Comparison of ENCODE assay signal across 17 cellular contexts in the genomic region with DNA sequence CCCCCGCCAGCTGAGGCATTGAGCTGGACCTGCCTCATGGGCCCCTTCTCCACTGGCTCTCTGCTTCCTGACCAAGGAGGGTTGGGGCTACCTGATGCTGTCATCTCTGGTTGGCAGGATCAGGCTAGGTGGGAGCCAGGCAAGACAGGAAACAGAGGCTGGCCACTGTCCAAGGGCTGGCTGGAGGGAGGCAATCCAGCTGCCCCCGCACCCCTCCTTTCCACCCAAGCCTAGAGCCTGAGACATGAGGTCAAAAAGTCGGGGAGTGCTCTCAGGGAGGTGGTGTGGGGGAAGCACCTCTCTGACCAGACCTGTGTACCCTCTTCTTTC. TPM values are rescaled to one million over a fixed set of nuclear protein-coding genes. Genes with fewer than 3 reads are reported as not detected.
A peak's percentile ranks its signal among the peaks of the same experiment; 100 is the strongest.
DNase-seq lines count a peak whose midpoint lies in the region; ATAC-seq, FAIRE-seq and TF ChIP-seq lines count a peak whose summit lies in the region.
"Had no signal": no experiment of that assay in that cellular context is flagged by ENCODE, and none has a peak within 500 bp of the region (broad histone marks: within the 10 kb centered on the region; RNA-seq: fewer than 3 reads in every experiment).

No MANE protein-coding gene starts in this region.

- TF ChIP-seq POLR2A in K562 (conservative IDR thresholded peaks at IDR 0.05) (no peak), spleen (IDR thresholded peaks at IDR 0.05) (no peak)

- CTCF ChIA-PET in K562 (lab: Yijun Ruan, JAX; ENCODE audit: low intra/inter-chr PET ratio), result no interaction called here

- BruUV-seq in K562 (replicated peaks; lab: Mats Ljungman, UMichigan), result no TSS peak

- H3K9me3 Mint-ChIP-seq in type B pancreatic cell, result no peaks in the 10 kb centered on the region

- H3K4me1 ChIP-seq in K562 (replicated peaks in 1 of 2; ENCODE audit: control insufficient read depth in 2 of 2, insufficient read depth in 2 of 2, low read length in 2 of 2) (peaks cover 2 to 26% of the 10 kb centered on the region in 2 experiments; a peak in 4 of 5 replicates), kidney (ENCODE audit: control insufficient read depth in 1 of 2, insufficient read depth in 1 of 2, low read depth in 1 of 2, low read length in 2 of 2) (peaks cover 4% of the 10 kb centered on the region in 2 donors), spleen (peaks cover 0 to 69% (median 13%) of the 10 kb centered on the region in 6 donors)

- no peak overlapping the region for H3K4me2 ChIP-seq in K562 (ENCODE audit: insufficient read depth, low read length)

- H3K36me3 Mint-ChIP-seq in type B pancreatic cell, result peaks cover 10% of the 10 kb centered on the region

- H3K27ac Mint-ChIP-seq in type B pancreatic cell, result no peak overlapping the region

- peaks cover 5% of the 10 kb centered on the region for H3K27me3 Mint-ChIP-seq in type B pancreatic cell

- no peak overlapping the region for H2AFZ ChIP-seq in K562 (ENCODE audit: low read depth, low read length)
- H2AFZ ChIP-seq: GM23248 had no signal

- H3K36me3 ChIP-seq in K562 (ENCODE audit: control insufficient read depth, insufficient read depth, low read length) (no peaks in the 10 kb centered on the region), kidney (ENCODE audit: control insufficient read depth in 1 of 2, insufficient read depth in 2 of 2, low read length in 2 of 2) (no peaks in the 10 kb centered on the region), spleen (no peaks in the 10 kb centered on the region)
- H3K36me3 ChIP-seq: BLaER1 treated with 17β-estradiol and CSF1 and Interleukin-3, amounts not matched to agents 10 nM and 100 nM had no signal

- H3K27ac ChIP-seq in K562 (ENCODE audit: extremely low read depth, low read depth, low read length) (no peak overlapping the region), kidney (ENCODE audit: low read depth in 2 of 2, low read length in 2 of 2) (no peak overlapping the region), spleen (peak overlapping the region in 2 of 8 donors; percentile 13 to 27)
- H3K27ac ChIP-seq: BLaER1 treated with 17β-estradiol and CSF1 and Interleukin-3, amounts not matched to agents 10 nM and 100 nM; GM23248 had no signal

- no peaks in the 10 kb centered on the region for H3K9me1 ChIP-seq in K562 (ENCODE audit: control insufficient read depth, insufficient read depth, low read length)

- no peak overlapping the region for H3K4me3 Mint-ChIP-seq in type B pancreatic cell

- H3K4me3 ChIP-seq in K562 (no peak overlapping the region), kidney (ENCODE audit: low read length in 2 of 2) (no peak overlapping the region), spleen (no peak overlapping the region)
- H3K4me3 ChIP-seq: BLaER1 treated with 17β-estradiol and CSF1 and Interleukin-3, amounts not matched to agents 10 nM and 100 nM; GM23248 had no signal

- TF ChIP-seq CTCF in K562 (IDR thresholded peaks at IDR 0.05 in 2 of 3, conservative IDR thresholded peaks at IDR 0.05 in 1 of 3; ENCODE audit: insufficient read depth in 2 of 3, low read depth in 1 of 3, low read length in 3 of 3), result no peak
- TF ChIP-seq CTCF in kidney (IDR thresholded peaks at IDR 0.05; ENCODE audit: borderline replicate concordance, extremely low read depth, insufficient read depth), result no peak
- no peak for TF ChIP-seq CTCF in spleen (IDR thresholded peaks at IDR 0.05 in 8 of 11, conservative IDR thresholded peaks at IDR 0.05 in 3 of 11)
- no peak for TF ChIP-seq CTCF in type B pancreatic cell (conservative IDR thresholded peaks at IDR 0.05)

- POLR2A ChIA-PET in K562 (lab: Yijun Ruan, JAX), result interaction anchor here (0.6 to 1.1 kb wide), 5 partner anchors 13 to 597 kb away, joined by 3 to 5 read pairs (median 3); no protein-coding TSS in a partner anchor

- H3K9me3 ChIP-seq in K562 (replicated peaks; ENCODE audit: control insufficient read depth, insufficient read depth, low read depth, low read length) (no peaks in the 10 kb centered on the region), kidney (ENCODE audit: control insufficient read depth in 1 of 2, low read length in 2 of 2) (no peaks in the 10 kb centered on the region), spleen (no peaks in the 10 kb centered on the region)
- H3K9me3 ChIP-seq: BLaER1 treated with 17β-estradiol and CSF1 and Interleukin-3, amounts not matched to agents 10 nM and 100 nM had no signal

- H3K27me3 ChIP-seq in K562 (ENCODE audit: control insufficient read depth in 2 of 2, insufficient read depth in 2 of 2, low read length in 2 of 2), result peaks cover 7 to 65% of the 10 kb centered on the region in 2 experiments; a peak in 4 of 5 replicates
- peaks cover 0 to 81% (median 25%) of the 10 kb centered on the region in 7 donors for H3K27me3 ChIP-seq in spleen (replicated peaks in 1 of 7)

- no peaks in the 10 kb centered on the region for H3K79me2 ChIP-seq in K562 (ENCODE audit: control insufficient read depth, insufficient read depth, low read length)

- no peak for ATAC-seq in left cardiac atrium
- no peak for ATAC-seq in Right ventricle myocardium inferior
- ATAC-seq in K562, result no peak
- ATAC-seq in HG02588 (IDR thresholded peaks at IDR 0.05; ENCODE audit: unreplicated experiment), result no peak
- no peak for ATAC-seq in GM21619 (IDR thresholded peaks at IDR 0.05; ENCODE audit: unreplicated experiment)

- peaks cover 6% of the 10 kb centered on the region; the same call in 1 of the 2 replicates for H4K20me1 ChIP-seq in K562 (replicated peaks; ENCODE audit: control insufficient read depth, insufficient read depth, low read length)

- WGBS in K562 (ENCODE audit: insufficient coverage, low coverage, missing lambda C conversion rate), result 0% methylated on average over 3 of the region's 3 CpGs
- WGBS in spleen, 5 donors, result 63 to 91% (median 72%) methylated on average over 2 to 3 of the region's 3 CpGs

- TF ChIP-seq EP300 in K562 (IDR thresholded peaks at IDR 0.05; ENCODE audit: low read length), result no peak

- peak overlapping the region in 1 of 2 experiments; percentile 35; a peak in 1 of 4 replicates for H3K9ac ChIP-seq in K562 (ENCODE audit: insufficient read depth in 1 of 2, low read depth in 2 of 2, low read length in 2 of 2)
- H3K9ac ChIP-seq in kidney (ENCODE audit: low read length in 2 of 2), result no peak overlapping the region
- H3K9ac ChIP-seq: BLaER1 treated with 17β-estradiol and CSF1 and Interleukin-3, amounts not matched to agents 10 nM and 100 nM; GM23248 had no signal

- in situ Hi-C loops in K562 (cut with MboI), result no loop called here

- no peak for TF ChIP-seq RAD21 in K562 (CRISPR knock-in tag; conservative IDR thresholded peaks at IDR 0.05 in 1 of 2, IDR thresholded peaks at IDR 0.05 in 1 of 2)

- intact Hi-C loops in left cardiac atrium (cut with DNase I) (no loop called here), Right ventricle myocardium inferior (cut with DNase I) (no loop called here), K562 (cut with micrococcal nuclease) (no loop called here), kidney (cut with DNase I) (no loop called here), spleen (cut with DNase I; ENCODE audit: low total_unique reads) (no loop called here)

- FAIRE-seq in K562 (lab: Jason Lieb, UNC) (no peak), kidney (lab: Jason Lieb, UNC) (no peak)
- FAIRE-seq: A204.1, RCC 7860 had no signal

- H3K4me1 Mint-ChIP-seq in type B pancreatic cell (ENCODE audit: unreplicated experiment), result peaks cover 33% of the 10 kb centered on the region

- DNase-seq in left cardiac atrium, result peak; percentile 26
- no peak for DNase-seq in Right ventricle myocardium inferior (ENCODE audit: missing footprints)
- no peak for DNase-seq in K562 (ENCODE audit: extremely low read depth in 1 of 4, low spot score in 3 of 4)
- DNase-seq in kidney, result peak; percentile 59
- DNase-seq in spleen, result no peak
- DNase-seq in type B pancreatic cell (ENCODE audit: extremely low spot score, unreplicated experiment), result no peak
- DNase-seq: DMS79 treated with DMSO at 0.1 percent for 48 hours, GM23248, NCI-H1417 treated with DMSO at 0.1 percent for 48 hours, NCI-H2029, NCI-H510A, SIG-M5 had no signal

TF ChIP-seq in K562, 482 proteins besides CTCF, POLR2A, EP300 and RAD21:
- TF ChIP-seq SIX5 (IDR thresholded peaks at IDR 0.05; ENCODE audit: borderline replicate concordance in 1 of 2, insufficient read depth in 1 of 2, low read depth in 1 of 2, low read length in 2 of 2) (no peak), NFIC (IDR thresholded peaks at IDR 0.05) (peak; percentile 14; the same call in 1 of the 2 replicates)

RNA-seq across cellular contexts. Expression of gene NGFR, which starts 14.5 kb away (rescaled TPM):
- total RNA-seq in left cardiac atrium (10 to 100 TPM; 13.7 to 31.1 TPM), Right ventricle myocardium inferior (10.0 TPM), K562 (2014; rRNA removed) (0.08 and 0.23 TPM in 2 replicates), K562 (2014; rRNA removed; fragmentation: Illumina TruSeq; extraction: Trizol) (not detected in 2 replicates), K562 (2015; rRNA removed; fragmentation: Illumina TruSeq; extraction: Trizol) (not detected in 2 replicates), K562 (2021) (0.09 and 0.11 TPM in 2 replicates), kidney (13.2 TPM), spleen (10 to 100 TPM in 6 of 7 donors, 1 to 10 TPM in 1; 6.6 to 36.8 (median 15.6) TPM), type B pancreatic cell (ENCODE audit: low replicate concordance) (2.1 and 41.3 TPM in 2 replicates)
- 0.53 TPM in 1 of 2 replicates, not detected in the other for total RNA-seq in K562 (2011; cell fraction: chromatin; rRNA removed; ENCODE audit: low replicate concordance)
- total RNA-seq in K562 (2011; cell fraction: nucleolus; rRNA removed), result 0.53 and 0.67 TPM in 2 replicates
- total RNA-seq in K562 (2011; cell fraction: nucleoplasm; rRNA removed), result 0.29 and 0.46 TPM in 2 replicates
- polyA plus RNA-seq in K562 (2011; rRNA removed) (0.13 and 0.14 TPM in 2 replicates), K562 (2014; fragmentation: Illumina TruSeq; extraction: Trizol) (0.04 and 0.07 TPM in 2 replicates), K562 (2014; fragmentation: Nextera tagmentation; extraction: Ambion mirVana) (not detected), K562 (2014; rRNA removed) (0.11 and 0.20 TPM in 2 replicates), kidney (ENCODE audit: insufficient read depth, low read depth, low replicate concordance) (9.4 TPM), spleen (10 to 100 TPM in 1 of 3 donors, 1 to 10 TPM in 2; 4.1 to 12.2 (median 5.5) TPM)
- polyA plus RNA-seq in K562 (2011; cell fraction: cytosol; rRNA removed), result 0.16 and 0.18 TPM in 2 replicates
- 0.06 and 0.11 TPM in 2 replicates for polyA plus RNA-seq in K562 (2011; cell fraction: nucleus; rRNA removed)
- 0.03 and 0.22 TPM in 2 replicates for polyA plus RNA-seq in K562 (2012)
- polyA minus RNA-seq in K562 (2011; rRNA and poly(A)+ RNA removed), result not detected in 2 replicates
- 0.73 TPM in 1 of 2 replicates, not detected in the other for polyA minus RNA-seq in K562 (2011; cell fraction: cytosol; rRNA and poly(A)+ RNA removed)
- 0.13 TPM in 1 of 2 replicates, not detected in the other for polyA minus RNA-seq in K562 (2011; cell fraction: nucleus; rRNA and poly(A)+ RNA removed)

Comparison
In these comparisons a context has a peak if more than half of its experiments do, and no peak if none do; other contexts are left out.
1. DNase-seq: peak in left cardiac atrium (single experiment) and kidney (single experiment); none in Right ventricle myocardium inferior (single experiment), K562 (0 of 4), spleen (single experiment) and type B pancreatic cell (single experiment).